ENCODE assay signal across 8 cellular contexts in genomic region chr9:110256142-110256391, GRCh38. TPM values are rescaled to one million over a fixed set of nuclear protein-coding genes. Genes with fewer than 3 reads are reported as not detected.
DNase-seq lines count a peak whose midpoint lies in the region; ATAC-seq, FAIRE-seq and TF ChIP-seq lines count a peak whose summit lies in the region.

No MANE protein-coding gene starts in this region.

- TF ChIP-seq POLR2A in body of pancreas (IDR thresholded peaks at IDR 0.05) (no peak), HepG2 (IDR thresholded peaks at IDR 0.05; ENCODE audit: insufficient read depth in 1 of 2, low read depth in 2 of 2, low read length in 2 of 2) (no peak), tibial nerve (IDR thresholded peaks at IDR 0.05) (no peak)

- FAIRE-seq in HepG2 (lab: Jason Lieb, UNC): no peak

- no peak for TF ChIP-seq RAD21 in HepG2 (CRISPR knock-in tag; IDR thresholded peaks at IDR 0.05)

- H2AFZ ChIP-seq in HepG2 (ENCODE audit: low read length): no peak overlapping the region

- intact Hi-C loops in body of pancreas (cut with DNase I): no loop called here
- intact Hi-C loops in HepG2 (cut with micrococcal nuclease; ENCODE audit: unreplicated experiment): loop anchor here (2.0 kb wide), 1 partner anchor 35 kb away; no protein-coding TSS in a partner anchor

- in situ Hi-C loops in HepG2 (cut with HindIII; ENCODE audit: extremely low pct_ligation_motif_present, low pct_unique_long_range_greater_than_20kb): loop anchor here (5.0 kb wide), 1 partner anchor 74 kb away; no protein-coding TSS in a partner anchor

- 0% methylated on average over 28 of the region's 29 CpGs; no CpG with 5 or more reads in 1 of the 2 donors for WGBS in body of pancreas, 2 donors
- WGBS in HepG2 (ENCODE audit: low lambda C conversion rate): no CpG with 5 or more reads among the region's 29 CpGs
- 0% methylated on average over 23 to 25 of the region's 29 CpGs for WGBS in tibial nerve, 2 donors

- CTCF ChIA-PET in AG04449 (lab: Yijun Ruan, JAX): interaction anchor here (0.9 to 1.2 kb wide), 2 partner anchors 72 to 367 kb away, joined by 3 read pairs; no protein-coding TSS in a partner anchor
- CTCF ChIA-PET in HepG2 (lab: Yijun Ruan, JAX; ENCODE audit: low intra/inter-chr PET ratio, low total read pairs): no interaction called here

- H3K4me3 ChIP-seq in AG04449 (ENCODE audit: low read depth, low read length) (peak overlapping the region; percentile 89), body of pancreas (peak overlapping the region; percentile 95 to 98), HepG2 (replicated peaks in 1 of 3; ENCODE audit: insufficient read depth in 1 of 3, low read depth in 2 of 3, low read length in 3 of 3) (peak overlapping the region; percentile 69 to 95 (median 90)), tibial nerve (peak overlapping the region; percentile 84 to 99 (median 94))

- DNase-seq in AG04449 (ENCODE audit: low read depth, low spot score) (no peak), body of pancreas (no peak), HepG2 (ENCODE audit: low spot score) (no peak), tibial nerve (ENCODE audit: low spot score in 2 of 2) (no peak), COLO668 (lab: John Stamatoyannopoulos, UW; ENCODE audit: unreplicated experiment) (no peak), NCI-H2081 (lab: John Stamatoyannopoulos, UW) (no peak)

- TF ChIP-seq EP300 in HepG2 (IDR thresholded peaks at IDR 0.05; ENCODE audit: low read depth in 2 of 2, low read length in 2 of 2) (no peak), HepG2 (CRISPR knock-in tag; IDR thresholded peaks at IDR 0.05; ENCODE audit: borderline replicate concordance) (no peak), tibial nerve (IDR thresholded peaks at IDR 0.05) (no peak)

- peaks cover 42% of the 10 kb centered on the region for H3K4me1 ChIP-seq in body of pancreas
- peaks cover 51% of the 10 kb centered on the region for H3K4me1 ChIP-seq in HepG2 (ENCODE audit: insufficient read depth, low read length)
- H3K4me1 ChIP-seq in tibial nerve: peaks cover 0 to 37% (median 16%) of the 10 kb centered on the region in 4 donors

- BruUV-seq in HepG2 (replicated peaks; lab: Mats Ljungman, UMichigan): no TSS peak

- ATAC-seq in HG03103 (IDR thresholded peaks at IDR 0.05; ENCODE audit: low read depth, unreplicated experiment) (peak; percentile 14), body of pancreas (peak; percentile 37), HepG2 (peak; percentile 46), GM19023 (IDR thresholded peaks at IDR 0.05; ENCODE audit: unreplicated experiment) (no peak)

- H3K36me3 ChIP-seq in body of pancreas (replicated peaks in 1 of 2; ENCODE audit: insufficient read depth in 1 of 2, low read depth in 2 of 2) (no peaks in the 10 kb centered on the region), HepG2 (replicated peaks in 1 of 2; ENCODE audit: control insufficient read depth in 1 of 2, insufficient read depth in 2 of 2, low read length in 2 of 2) (no peaks in the 10 kb centered on the region), tibial nerve (no peaks in the 10 kb centered on the region)

- POLR2A ChIA-PET in AG04449 (lab: Yijun Ruan, JAX) (interaction anchor here (0.6 to 1.2 kb wide), 11 partner anchors 13 to 361 kb away, joined by 3 to 10 read pairs (median 4); no protein-coding TSS in a partner anchor), HepG2 (lab: Yijun Ruan, JAX) (interaction anchor here (0.7 to 2.4 kb wide), 19 partner anchors 10 to 966 kb away, joined by 3 to 30 read pairs (median 7); no protein-coding TSS in a partner anchor)

- H3K27me3 ChIP-seq in body of pancreas: no peaks in the 10 kb centered on the region
- H3K27me3 ChIP-seq in HepG2 (ENCODE audit: control insufficient read depth in 1 of 2, insufficient read depth in 2 of 2, low read length in 2 of 2): no peaks in the 10 kb centered on the region; a peak in 1 of 5 replicates
- H3K27me3 ChIP-seq in tibial nerve: no peaks in the 10 kb centered on the region

- TF ChIP-seq CTCF in AG04449 (IDR thresholded peaks at IDR 0.05; ENCODE audit: insufficient read depth, low read length, missing control alignments): no peak
- no peak for TF ChIP-seq CTCF in body of pancreas (IDR thresholded peaks at IDR 0.05)
- no peak for TF ChIP-seq CTCF in HepG2 (CRISPR knock-in tag; IDR thresholded peaks at IDR 0.05)
- TF ChIP-seq CTCF in tibial nerve (IDR thresholded peaks at IDR 0.05): no peak

- H3K9ac ChIP-seq in HepG2 (ENCODE audit: insufficient read depth, low read depth, low read length): peak overlapping the region; percentile 91

- H3K79me2 ChIP-seq in HepG2 (ENCODE audit: insufficient read depth, low read length): peaks cover 61% of the 10 kb centered on the region

- H3K9me3 ChIP-seq in body of pancreas (no peaks in the 10 kb centered on the region), HepG2 (ENCODE audit: low read length) (no peaks in the 10 kb centered on the region), tibial nerve (no peaks in the 10 kb centered on the region)

- peak overlapping the region; percentile 91 to 95 (median 94) for H3K27ac ChIP-seq in body of pancreas
- peak overlapping the region; percentile 90 for H3K27ac ChIP-seq in HepG2 (ENCODE audit: extremely low read length, insufficient read depth, low read length)
- H3K27ac ChIP-seq in tibial nerve: peak overlapping the region; percentile 89 to 97 (median 94)

- peaks cover 37% of the 10 kb centered on the region for H4K20me1 ChIP-seq in HepG2 (ENCODE audit: insufficient read depth, low read length)

- peak overlapping the region; percentile 96 for H3K4me2 ChIP-seq in HepG2 (ENCODE audit: low read depth, low read length)

TF ChIP-seq in HepG2, 621 proteins besides CTCF, POLR2A, EP300 and RAD21 (continues in another document):
- TF ChIP-seq ZNF790 (CRISPR knock-in tag; IDR thresholded peaks at IDR 0.05; ENCODE audit: borderline replicate concordance): 0 out of 2 replicates have a peak, but pooled peaks have one; percentile 40
- TF ChIP-seq ZNF343 (CRISPR knock-in tag; IDR thresholded peaks at IDR 0.05): peak; percentile 39; the same call in 1 of the 2 replicates
- TF ChIP-seq ELF3 (CRISPR knock-in tag; IDR thresholded peaks at IDR 0.05): 0 out of 2 replicates have a peak, but pooled peaks have one; percentile 3
- TF ChIP-seq ZNF709 (CRISPR knock-in tag; IDR thresholded peaks at IDR 0.05): peak; percentile 39; the same call in 1 of the 2 replicates

RNA-seq across cellular contexts. Expression of gene TXN, which starts 0.2 kb away (rescaled TPM):
- total RNA-seq in body of pancreas (10 to 100 TPM; 40.2 to 93.1 TPM), HepG2 (2016; rRNA removed; fragmentation: Illumina TruSeq; extraction: Trizol) (470 and 599 TPM in 2 replicates), tibial nerve (100 to 1,000 TPM in 3 of 4 donors, 10 to 100 TPM in 1; 65.3 to 164 (median 151) TPM)
- 226 and 278 TPM in 2 replicates for total RNA-seq in HepG2 (2016; cell fraction: cytosol; rRNA removed; fragmentation: Illumina TruSeq; extraction: Trizol; ENCODE audit: low read depth)
- total RNA-seq in HepG2 (2016; cell fraction: insoluble cytoplasmic fraction; rRNA removed; fragmentation: Illumina TruSeq; extraction: Trizol): 454 and 625 TPM in 2 replicates
- total RNA-seq in HepG2 (2016; cell fraction: membrane; rRNA removed; fragmentation: Illumina TruSeq; extraction: Trizol): 196 and 214 TPM in 2 replicates
- total RNA-seq in HepG2 (2016; cell fraction: nucleus; rRNA removed; fragmentation: Illumina TruSeq; extraction: Trizol): 164 and 180 TPM in 2 replicates
- 275 and 364 TPM in 2 replicates for polyA plus RNA-seq in HepG2 (2011; rRNA removed)
- polyA plus RNA-seq in HepG2 (2011; cell fraction: cytosol; rRNA removed): 251 and 342 TPM in 2 replicates
- polyA plus RNA-seq in HepG2 (2011; cell fraction: nucleus; rRNA removed): 57.6 and 73.3 TPM in 2 replicates
- 339 and 368 TPM in 2 replicates for polyA plus RNA-seq in HepG2 (2012)
- polyA plus RNA-seq in HepG2 (2016; cell fraction: cytosol; fragmentation: Illumina TruSeq; extraction: Trizol; ENCODE audit: low read depth): 309 and 380 TPM in 2 replicates
- polyA plus RNA-seq in HepG2 (2016; cell fraction: insoluble cytoplasmic fraction; fragmentation: Illumina TruSeq; extraction: Trizol; ENCODE audit: low read depth): 631 and 700 TPM in 2 replicates
- polyA plus RNA-seq in HepG2 (2016; cell fraction: membrane; fragmentation: Illumina TruSeq; extraction: Trizol; ENCODE audit: low read depth): 208 and 237 TPM in 2 replicates
- polyA plus RNA-seq in HepG2 (2016; cell fraction: nucleus; fragmentation: Illumina TruSeq; extraction: Trizol; ENCODE audit: insufficient read depth, low read depth): 310 and 322 TPM in 2 replicates
- 56.5 and 182 TPM in 2 replicates for polyA minus RNA-seq in HepG2 (2011; rRNA and poly(A)+ RNA removed; ENCODE audit: low replicate concordance)
- polyA minus RNA-seq in HepG2 (2011; cell fraction: cytosol; rRNA and poly(A)+ RNA removed): 56.3 and 57.5 TPM in 2 replicates
- polyA minus RNA-seq in HepG2 (2011; cell fraction: nucleus; rRNA and poly(A)+ RNA removed): 25.4 and 39.5 TPM in 2 replicates

RNA-seq across cellular contexts. Expression of gene C9orf152, which starts 48.1 kb away (rescaled TPM):
- 1 to 10 TPM in 1 of 2 donors, under 1 TPM in 1; 0.33 to 3.4 TPM for total RNA-seq in body of pancreas
- total RNA-seq in HepG2 (2016; rRNA removed; fragmentation: Illumina TruSeq; extraction: Trizol): 0.24 and 0.67 TPM in 2 replicates
- total RNA-seq in HepG2 (2016; cell fraction: cytosol; rRNA removed; fragmentation: Illumina TruSeq; extraction: Trizol; ENCODE audit: low read depth): 0.09 and 0.20 TPM in 2 replicates
- total RNA-seq in HepG2 (2016; cell fraction: insoluble cytoplasmic fraction; rRNA removed; fragmentation: Illumina TruSeq; extraction: Trizol): 0.24 and 0.42 TPM in 2 replicates
- total RNA-seq in HepG2 (2016; cell fraction: membrane; rRNA removed; fragmentation: Illumina TruSeq; extraction: Trizol): 0.48 and 0.56 TPM in 2 replicates
- 0.13 TPM in 1 of 2 replicates, not detected in the other for total RNA-seq in HepG2 (2016; cell fraction: nucleus; rRNA removed; fragmentation: Illumina TruSeq; extraction: Trizol)
- polyA plus RNA-seq in HepG2 (2011; rRNA removed): 0.18 and 0.48 TPM in 2 replicates
- polyA plus RNA-seq in HepG2 (2011; cell fraction: cytosol; rRNA removed): 0.15 and 0.16 TPM in 2 replicates
- polyA plus RNA-seq in HepG2 (2011; cell fraction: nucleus; rRNA removed): 0.09 and 0.18 TPM in 2 replicates
- 0.24 and 0.53 TPM in 2 replicates for polyA plus RNA-seq in HepG2 (2012)
- 0.19 and 0.31 TPM in 2 replicates for polyA plus RNA-seq in HepG2 (2016; cell fraction: cytosol; fragmentation: Illumina TruSeq; extraction: Trizol; ENCODE audit: low read depth)
- polyA plus RNA-seq in HepG2 (2016; cell fraction: insoluble cytoplasmic fraction; fragmentation: Illumina TruSeq; extraction: Trizol; ENCODE audit: low read depth): 1.7 and 2.2 TPM in 2 replicates
- polyA plus RNA-seq in HepG2 (2016; cell fraction: membrane; fragmentation: Illumina TruSeq; extraction: Trizol; ENCODE audit: low read depth): 0.93 and 1.0 TPM in 2 replicates
- polyA plus RNA-seq in HepG2 (2016; cell fraction: nucleus; fragmentation: Illumina TruSeq; extraction: Trizol; ENCODE audit: insufficient read depth, low read depth): 0.94 and 1.7 TPM in 2 replicates
- polyA minus RNA-seq in HepG2 (2011; rRNA and poly(A)+ RNA removed; ENCODE audit: low replicate concordance): 0.60 TPM in 1 of 2 replicates, not detected in the other
- polyA minus RNA-seq in HepG2 (2011; cell fraction: cytosol; rRNA and poly(A)+ RNA removed): 0.40 and 0.79 TPM in 2 replicates
- 0.13 TPM in 1 of 2 replicates, not detected in the other for polyA minus RNA-seq in HepG2 (2011; cell fraction: nucleus; rRNA and poly(A)+ RNA removed)
- total RNA-seq in tibial nerve: not detected
